12 cellular contexts compared by ENCODE assay signal in the genomic region with DNA sequence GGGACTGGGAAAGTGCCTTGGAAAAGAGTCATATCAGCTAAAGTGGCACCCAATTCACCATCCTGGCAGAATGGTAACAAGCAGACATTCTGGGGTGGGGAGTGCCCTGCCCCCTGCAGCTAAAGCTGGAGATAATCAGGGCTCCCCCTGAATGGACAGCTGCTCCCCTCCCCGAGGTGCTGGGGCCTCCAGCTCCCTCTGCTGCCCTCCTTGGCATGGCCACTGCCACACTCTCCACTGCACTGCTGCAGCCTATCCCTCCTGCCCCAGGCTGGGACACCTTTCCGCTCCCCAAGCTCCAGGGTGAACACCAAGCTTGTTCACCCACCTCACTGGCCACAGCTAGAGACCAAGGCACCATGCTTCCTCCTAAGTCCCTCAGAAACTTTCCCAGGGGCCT. TPM values are rescaled to one million over a fixed set of nuclear protein-coding genes. Genes with fewer than 3 reads are reported as not detected.
DNase-seq lines count a peak whose midpoint lies in the region; ATAC-seq and TF ChIP-seq lines count a peak whose summit lies in the region.
"Had no signal": no experiment of that assay in that cellular context is flagged by ENCODE, and none has a peak within 500 bp of the region (broad histone marks: within the 10 kb centered on the region; RNA-seq: fewer than 3 reads in every experiment).

No MANE protein-coding gene starts in this region.

- POLR2A ChIA-PET in WTC11 (lab: Charles Lee), result interaction anchor here (0.8 to 2.2 kb wide), 2 partner anchors 9 to 35 kb away, joined by 4 to 7 read pairs; no protein-coding TSS in a partner anchor

- DNase-seq in Right ventricle myocardium superior (peak; percentile 41), right atrium auricular region (ENCODE audit: low spot score) (no peak), WTC11 (ENCODE audit: low spot score) (peak; percentile 38), iPS-NIHi11 (ENCODE audit: low spot score) (peak; percentile 49), uterus (no peak), pons (ENCODE audit: low spot score) (no peak), type B pancreatic cell (ENCODE audit: extremely low spot score, unreplicated experiment) (no peak), medulla oblongata (ENCODE audit: extremely low spot score) (no peak)
- DNase-seq: mammary epithelial cell, NCI-H1694 had no signal

- H3K27me3 ChIP-seq in right atrium auricular region (no peaks in the 10 kb centered on the region), uterus (no peaks in the 10 kb centered on the region)

- H3K9me3 ChIP-seq in right atrium auricular region (no peaks in the 10 kb centered on the region), uterus (no peaks in the 10 kb centered on the region)

- CTCF ChIA-PET in WTC11 (lab: Charles Lee), result interaction anchor here (0.6 to 2.2 kb wide), 13 partner anchors 9 to 187 kb away, joined by 3 to 13 read pairs (median 4); partner anchors contain the start of gene PARD3

- H3K36me3 Mint-ChIP-seq in WTC11 (no peaks in the 10 kb centered on the region), type B pancreatic cell (no peaks in the 10 kb centered on the region)

- no peak overlapping the region for H3K27ac ChIP-seq in right atrium auricular region
- H3K27ac ChIP-seq in uterus, result no peak overlapping the region
- H3K27ac ChIP-seq: HL-60, skin epidermis had no signal

- peak in 1 of 2 donors; percentile 32 for TF ChIP-seq CTCF in right atrium auricular region (IDR thresholded peaks at IDR 0.05)
- TF ChIP-seq CTCF in WTC11 (IDR thresholded peaks at IDR 0.05), result no peak
- peak in 3 of 4 experiments; percentile 6 to 10 (median 8) for TF ChIP-seq CTCF in uterus (IDR thresholded peaks at IDR 0.05)
- no peak for TF ChIP-seq CTCF in type B pancreatic cell (conservative IDR thresholded peaks at IDR 0.05)

- H3K9me3 Mint-ChIP-seq in WTC11, result no peaks in the 10 kb centered on the region
- no peaks in the 10 kb centered on the region for H3K9me3 Mint-ChIP-seq in type B pancreatic cell

- H3K4me1 ChIP-seq in right atrium auricular region (no peaks in the 10 kb centered on the region), uterus (no peaks in the 10 kb centered on the region)

- ATAC-seq in Right ventricle myocardium superior (ENCODE audit: poor library complexity), result peak; percentile 71
- ATAC-seq in WTC11, result peak; percentile 87

- H3K27me3 Mint-ChIP-seq in WTC11 (ENCODE audit: low read depth), result no peaks in the 10 kb centered on the region
- peaks cover 2% of the 10 kb centered on the region for H3K27me3 Mint-ChIP-seq in type B pancreatic cell

- H3K4me3 ChIP-seq in right atrium auricular region, result no peak overlapping the region
- no peak overlapping the region for H3K4me3 ChIP-seq in uterus
- H3K4me3 ChIP-seq: skin epidermis had no signal

- no peaks in the 10 kb centered on the region for H3K36me3 ChIP-seq in right atrium auricular region
- H3K36me3 ChIP-seq in uterus, result no peaks in the 10 kb centered on the region

- TF ChIP-seq POLR2A in uterus (IDR thresholded peaks at IDR 0.05), result no peak

- intact Hi-C loops in Right ventricle myocardium superior (cut with DNase I) (no loop called here), uterus (cut with DNase I; ENCODE audit: low total_unique reads) (no loop called here)

- H3K27ac Mint-ChIP-seq in WTC11 (no peak overlapping the region; the same call in 1 of the 2 replicates), type B pancreatic cell (no peak overlapping the region)

- H3K4me3 Mint-ChIP-seq in WTC11 (no peak overlapping the region), type B pancreatic cell (no peak overlapping the region)

- H3K4me1 Mint-ChIP-seq in WTC11 (peaks cover 13% of the 10 kb centered on the region), type B pancreatic cell (ENCODE audit: unreplicated experiment) (peaks cover 8% of the 10 kb centered on the region)

TF ChIP-seq in WTC11, 78 proteins besides CTCF, POLR2A, EP300 and RAD21 (continues in another document):
- TF ChIP-seq, protein P1, sequence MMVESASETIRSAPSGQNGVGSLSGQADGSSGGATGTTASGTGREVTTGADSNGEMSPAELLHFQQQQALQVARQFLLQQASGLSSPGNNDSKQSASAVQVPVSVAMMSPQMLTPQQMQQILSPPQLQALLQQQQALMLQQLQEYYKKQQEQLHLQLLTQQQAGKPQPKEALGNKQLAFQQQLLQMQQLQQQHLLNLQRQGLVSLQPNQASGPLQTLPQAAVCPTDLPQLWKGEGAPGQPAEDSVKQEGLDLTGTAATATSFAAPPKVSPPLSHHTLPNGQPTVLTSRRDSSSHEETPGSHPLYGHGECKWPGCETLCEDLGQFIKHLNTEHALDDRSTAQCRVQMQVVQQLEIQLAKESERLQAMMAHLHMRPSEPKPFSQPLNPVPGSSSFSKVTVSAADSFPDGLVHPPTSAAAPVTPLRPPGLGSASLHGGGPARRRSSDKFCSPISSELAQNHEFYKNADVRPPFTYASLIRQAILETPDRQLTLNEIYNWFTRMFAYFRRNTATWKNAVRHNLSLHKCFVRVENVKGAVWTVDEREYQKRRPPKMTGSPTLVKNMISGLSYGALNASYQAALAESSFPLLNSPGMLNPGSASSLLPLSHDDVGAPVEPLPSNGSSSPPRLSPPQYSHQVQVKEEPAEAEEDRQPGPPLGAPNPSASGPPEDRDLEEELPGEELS (CRISPR knock-in tag; IDR thresholded peaks at IDR 0.05), result no peak
- TF ChIP-seq, protein P2, sequence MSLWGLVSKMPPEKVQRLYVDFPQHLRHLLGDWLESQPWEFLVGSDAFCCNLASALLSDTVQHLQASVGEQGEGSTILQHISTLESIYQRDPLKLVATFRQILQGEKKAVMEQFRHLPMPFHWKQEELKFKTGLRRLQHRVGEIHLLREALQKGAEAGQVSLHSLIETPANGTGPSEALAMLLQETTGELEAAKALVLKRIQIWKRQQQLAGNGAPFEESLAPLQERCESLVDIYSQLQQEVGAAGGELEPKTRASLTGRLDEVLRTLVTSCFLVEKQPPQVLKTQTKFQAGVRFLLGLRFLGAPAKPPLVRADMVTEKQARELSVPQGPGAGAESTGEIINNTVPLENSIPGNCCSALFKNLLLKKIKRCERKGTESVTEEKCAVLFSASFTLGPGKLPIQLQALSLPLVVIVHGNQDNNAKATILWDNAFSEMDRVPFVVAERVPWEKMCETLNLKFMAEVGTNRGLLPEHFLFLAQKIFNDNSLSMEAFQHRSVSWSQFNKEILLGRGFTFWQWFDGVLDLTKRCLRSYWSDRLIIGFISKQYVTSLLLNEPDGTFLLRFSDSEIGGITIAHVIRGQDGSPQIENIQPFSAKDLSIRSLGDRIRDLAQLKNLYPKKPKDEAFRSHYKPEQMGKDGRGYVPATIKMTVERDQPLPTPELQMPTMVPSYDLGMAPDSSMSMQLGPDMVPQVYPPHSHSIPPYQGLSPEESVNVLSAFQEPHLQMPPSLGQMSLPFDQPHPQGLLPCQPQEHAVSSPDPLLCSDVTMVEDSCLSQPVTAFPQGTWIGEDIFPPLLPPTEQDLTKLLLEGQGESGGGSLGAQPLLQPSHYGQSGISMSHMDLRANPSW (CRISPR knock-in tag; conservative IDR thresholded peaks at IDR 0.05; ENCODE audit: low read depth), result no peak
- TF ChIP-seq FOXP1 (CRISPR knock-in tag; IDR thresholded peaks at IDR 0.05; ENCODE audit: borderline replicate concordance), result no peak
- TF ChIP-seq ZNF532 (CRISPR knock-in tag; IDR thresholded peaks at IDR 0.05; ENCODE audit: borderline replicate concordance), result no peak
- TF ChIP-seq ZNF671 (CRISPR knock-in tag; IDR thresholded peaks at IDR 0.05), result no peak
- no peak for TF ChIP-seq RORB (CRISPR knock-in tag; IDR thresholded peaks at IDR 0.05)
- TF ChIP-seq E2F1 (CRISPR knock-in tag; IDR thresholded peaks at IDR 0.05), result no peak
- no peak for TF ChIP-seq TCF7 (CRISPR knock-in tag; IDR thresholded peaks at IDR 0.05; ENCODE audit: low read depth)

RNA-seq across cellular contexts. Expression of gene PARD3, which starts 9.8 kb away (rescaled TPM):
- total RNA-seq in Right ventricle myocardium superior (33.5 TPM), right atrium auricular region (10 to 100 TPM; 31.6 to 41.6 TPM), WTC11 (2021) (44.9 to 51.8 TPM (median 47.0 TPM) in 3 replicates), uterus (10 to 100 TPM; 42.1 to 96.1 (median 51.5) TPM), type B pancreatic cell (ENCODE audit: low replicate concordance) (52.3 and 54.1 TPM in 2 replicates)

Comparison
In these comparisons a context has a peak if more than half of its experiments do, and no peak if none do; other contexts are left out.
1. DNase-seq: peak in Right ventricle myocardium superior (single experiment), WTC11 (single experiment) and iPS-NIHi11 (single experiment); none in right atrium auricular region (single experiment), uterus (0 of 2), pons (single experiment), type B pancreatic cell (single experiment) and medulla oblongata (single experiment).
2. CTCF ChIP-seq: peak in uterus (3 of 4); none in WTC11 (single experiment) and type B pancreatic cell (single experiment).